In genomic region chr2:11899896-11900295, GRCh38 we compare ENCODE assay signal across 30 cellular contexts.
"Had no signal": no experiment of that assay in that cellular context is flagged by ENCODE, and none has a peak within 500 bp of the region (broad histone marks: within the 10 kb centered on the region; RNA-seq: fewer than 3 reads in every experiment).

No MANE protein-coding gene starts in this region.

- H3K27ac Mint-ChIP-seq: activated CD4-positive, alpha-beta memory T cell treated with anti-CD3 and anti-CD28 coated beads for 36 hours; activated CD4-positive, alpha-beta T cell treated with anti-CD3 and anti-CD28 coated beads, Interleukin-2, amount 10 ng/mL, durations not matched to agents 24 days and 14 days; activated naive CD4-positive, alpha-beta T cell treated with anti-CD3 and anti-CD28 coated beads for 36 hours; activated naive CD8-positive, alpha-beta T cell treated with anti-CD3 and anti-CD28 coated beads for 36 hours; activated T-helper 1 cell treated with anti-CD3 and anti-CD28 coated beads, Interleukin-12 subunit alpha, Interleukin-12 subunit beta, Interleukin-2, Interleukin-4 antibody, amounts not matched to agents 30 ng/mL and 10 ng/mL and 1 ng/mL, durations not matched to agents 14 hours and 24 hours and 36 hours; effector memory CD8-positive, alpha-beta T cell; nephron; T-helper 17 cell had no signal

- H3K4me3 Mint-ChIP-seq: activated CD4-positive, alpha-beta memory T cell treated with anti-CD3 and anti-CD28 coated beads for 36 hours; activated CD4-positive, alpha-beta T cell treated with anti-CD3 and anti-CD28 coated beads, Interleukin-2, amount 10 ng/mL, durations not matched to agents 24 days and 14 days; activated naive CD4-positive, alpha-beta T cell treated with anti-CD3 and anti-CD28 coated beads for 36 hours; activated naive CD8-positive, alpha-beta T cell treated with anti-CD3 and anti-CD28 coated beads for 36 hours; activated T-helper 1 cell treated with anti-CD3 and anti-CD28 coated beads, Interleukin-12 subunit alpha, Interleukin-12 subunit beta, Interleukin-2, Interleukin-4 antibody, amounts not matched to agents 30 ng/mL and 10 ng/mL and 1 ng/mL, durations not matched to agents 14 hours and 24 hours and 36 hours; effector memory CD8-positive, alpha-beta T cell; nephron; T-helper 17 cell had no signal

- ATAC-seq: body of pancreas; effector memory CD8-positive, alpha-beta T cell; left lobe of liver; lower lobe of right lung; T-helper 17 cell had no signal

- H3K9me3 Mint-ChIP-seq: nephron had no signal

- H3K27me3 Mint-ChIP-seq: activated CD4-positive, alpha-beta memory T cell treated with anti-CD3 and anti-CD28 coated beads for 36 hours; activated naive CD8-positive, alpha-beta T cell treated with anti-CD3 and anti-CD28 coated beads for 36 hours; T-helper 17 cell had no signal

- H3K27ac ChIP-seq: adrenal gland, body of pancreas, cardiac muscle cell, colonic mucosa, dorsolateral prefrontal cortex, foreskin keratinocyte, lower lobe of right lung, parathyroid adenoma, psoas muscle, testis, transverse colon, WERI-Rb-1 had no signal

- H3K4me1 Mint-ChIP-seq: activated CD4-positive, alpha-beta T cell treated with anti-CD3 and anti-CD28 coated beads, Interleukin-2, amount 10 ng/mL, durations not matched to agents 24 days and 14 days; activated naive CD8-positive, alpha-beta T cell treated with anti-CD3 and anti-CD28 coated beads for 36 hours; nephron had no signal

- H3K9me3 ChIP-seq: adrenal gland, body of pancreas, colonic mucosa, lower lobe of right lung, psoas muscle, testis, transverse colon had no signal

- H3K4me1 ChIP-seq: adrenal gland, body of pancreas, colonic mucosa, foreskin keratinocyte, parathyroid adenoma, psoas muscle, testis, transverse colon had no signal

- H3K36me3 ChIP-seq: adrenal gland, cardiac muscle cell, colonic mucosa, lower lobe of right lung, transverse colon, WERI-Rb-1 had no signal

- DNase-seq: activated CD4-positive, alpha-beta memory T cell treated with anti-CD3 and anti-CD28 coated beads for 36 hours; activated CD4-positive, alpha-beta T cell treated with anti-CD3 and anti-CD28 coated beads, Interleukin-2, amount 10 ng/mL, durations not matched to agents 24 days and 14 days; activated CD4-positive, CD25-positive, alpha-beta regulatory T cell treated with anti-CD3 and anti-CD28 coated beads, Interleukin-2, amount 50 U/mL, for 72 hours; activated CD8-positive, alpha-beta memory T cell treated with anti-CD3 and anti-CD28 coated beads, Interleukin-2, amount 50 U/mL, for 4 hours; activated effector memory CD4-positive, alpha-beta T cell treated with anti-CD3 and anti-CD28 coated beads, Interleukin-2, amount 50 U/mL, for 16 hours; activated naive CD4-positive, alpha-beta T cell treated with anti-CD3 and anti-CD28 coated beads for 36 hours; activated naive CD8-positive, alpha-beta T cell treated with anti-CD3 and anti-CD28 coated beads for 36 hours; activated T-cell treated with anti-CD3 and anti-CD28 coated beads, Interleukin-2, amount 50 U/mL, for 1 hour; aorta; body of pancreas; cerebellar nuclear complex; colonic mucosa; dorsolateral prefrontal cortex; effector memory CD8-positive, alpha-beta T cell; erythroblast; lower lobe of right lung; psoas muscle; stimulated activated CD4-positive, alpha-beta T cell treated with anti-CD3 and anti-CD28 coated beads, Interleukin-2, amount 100 ng/mL, for 48 hours; stimulated activated naive CD4-positive, alpha-beta T cell treated with Interleukin-2 at 50 U/mL for 16 hours; T-helper 17 cell; testis; transverse colon; WERI-Rb-1 had no signal

- H3K27me3 ChIP-seq: adrenal gland, body of pancreas, cardiac muscle cell, colonic mucosa, dorsolateral prefrontal cortex, testis, transverse colon had no signal

- H3K4me3 ChIP-seq: adrenal gland, body of pancreas, cardiac muscle cell, colonic mucosa, dorsolateral prefrontal cortex, lower lobe of right lung, psoas muscle, testis, transverse colon had no signal
